ENCODE assay signal across 35 cellular contexts in genomic region chr9:120405134-120405533, GRCh38.
"Had no signal": no experiment of that assay in that cellular context is flagged by ENCODE, and none has a peak within 500 bp of the region (broad histone marks: within the 10 kb centered on the region; RNA-seq: fewer than 3 reads in every experiment).

No MANE protein-coding gene starts in this region.

- H3K4me1 Mint-ChIP-seq: activated B cell treated with CpG ODN at 0.5 μM for 24 hours had no signal

- H3K27me3 Mint-ChIP-seq: activated B cell treated with CpG ODN at 0.5 μM for 24 hours; activated CD4-positive, alpha-beta memory T cell treated with anti-CD3 and anti-CD28 coated beads for 36 hours; activated T-helper 17 cell treated with anti-CD3 and anti-CD28 coated beads, Interleukin-2, amount 50 U/mL, for 72 hours had no signal

- H3K9ac ChIP-seq: KMS-11 had no signal

- DNase-seq: activated B cell treated with CpG ODN at 0.5 μM for 24 hours; activated CD4-positive, alpha-beta memory T cell treated with anti-CD3 and anti-CD28 coated beads for 36 hours; activated CD4-positive, alpha-beta T cell treated with anti-CD3 and anti-CD28 coated beads for 4 hours; activated CD4-positive, alpha-beta T cell treated with anti-CD3 and anti-CD28 coated beads, Interleukin-2, amount 50 U/mL, for 1 hour; activated CD4-positive, CD25-positive, alpha-beta regulatory T cell treated with anti-CD3 and anti-CD28 coated beads, Interleukin-2, amount 50 U/mL, for 72 hours; activated effector memory CD4-positive, alpha-beta T cell treated with anti-CD3 and anti-CD28 coated beads, Interleukin-2, amount 50 U/mL, for 16 hours; activated naive CD4-positive, alpha-beta T cell; activated T-cell treated with anti-CD3 and anti-CD28 coated beads, Interleukin-2, amount 50 U/mL, for 1 hour; activated T-cell treated with anti-CD3 and anti-CD28 coated beads, Interleukin-2, amount 50 U/mL, for 72 hours; amniotic stem cell; aorta; brain microvascular endothelial cell; central memory CD4-positive, alpha-beta T cell; MM.1S; MV-4-11; NCI-H1092; NCI-H1417; NCI-H146; NCI-H187; NCI-H2029 treated with DMSO at 0.1 percent for 48 hours; NCI-H2107; NCI-H2171; NCI-H510A; NCI-H526; NCI-H748 treated with DMSO at 0.1 percent for 48 hours; NK-92 treated with Interleukin-12 subunit alpha and Interleukin-12 subunit beta, amount 100 ng/mL, for 24 hours; Right ventricle myocardium superior; SW 1271; T-helper 1 cell; T-helper 2 cell; T-helper 9 cell had no signal

- H3K9me3 Mint-ChIP-seq: activated B cell treated with CpG ODN at 0.5 μM for 24 hours; activated CD4-positive, alpha-beta memory T cell treated with anti-CD3 and anti-CD28 coated beads for 36 hours; activated naive CD4-positive, alpha-beta T cell treated with anti-CD3 and anti-CD28 coated beads, Interleukin-2, amount 50 U/mL, for 72 hours; activated T-cell treated with anti-CD3 and anti-CD28 coated beads, Interleukin-2, amount 50 U/mL, for 72 hours; activated T-helper 17 cell treated with anti-CD3 and anti-CD28 coated beads, Interleukin-2, amount 50 U/mL, for 72 hours had no signal

- H3K27ac Mint-ChIP-seq: activated B cell treated with CpG ODN at 0.5 μM for 24 hours; activated CD4-positive, alpha-beta memory T cell treated with anti-CD3 and anti-CD28 coated beads for 36 hours; activated T-cell treated with anti-CD3 and anti-CD28 coated beads, Interleukin-2, amount 50 U/mL, for 72 hours had no signal

- H3K4me3 Mint-ChIP-seq: activated B cell treated with CpG ODN at 0.5 μM for 24 hours; activated CD4-positive, alpha-beta memory T cell treated with anti-CD3 and anti-CD28 coated beads for 36 hours; activated T-cell treated with anti-CD3 and anti-CD28 coated beads, Interleukin-2, amount 50 U/mL, for 72 hours; activated T-helper 17 cell treated with anti-CD3 and anti-CD28 coated beads, Interleukin-2, amount 50 U/mL, for 72 hours had no signal

- H3K27me3 ChIP-seq: brain microvascular endothelial cell had no signal

- ATAC-seq: activated naive CD4-positive, alpha-beta T cell treated with anti-CD3 and anti-CD28 coated beads, Interleukin-2, amount 50 U/mL, for 72 hours; activated T-cell treated with anti-CD3 and anti-CD28 coated beads, Interleukin-2, amount 50 U/mL, for 72 hours; activated T-helper 17 cell treated with anti-CD3 and anti-CD28 coated beads, Interleukin-2, amount 50 U/mL, for 72 hours had no signal

- H3K4me2 ChIP-seq: KMS-11 had no signal

- H3K27ac ChIP-seq: brain microvascular endothelial cell, KMS-11, VCaP had no signal
